ENCODE assay signal across 9 cellular contexts in genomic region chr6:53059648-53060589, GRCh38. TPM values are rescaled to one million over a fixed set of nuclear protein-coding genes. Genes with fewer than 3 reads are reported as not detected.
DNase-seq lines count a peak whose midpoint lies in the region; ATAC-seq and TF ChIP-seq lines count a peak whose summit lies in the region.
"Had no signal": no experiment of that assay in that cellular context is flagged by ENCODE, and none has a peak within 500 bp of the region (broad histone marks: within the 10 kb centered on the region; RNA-seq: fewer than 3 reads in every experiment).

No MANE protein-coding gene starts in this region.

- H3K36me3 ChIP-seq in SJCRH30 (no peaks in the 10 kb centered on the region), esophagus squamous epithelium (no peaks in the 10 kb centered on the region), rectal smooth muscle tissue (ENCODE audit: control insufficient read depth, insufficient read depth, low read length) (no peaks in the 10 kb centered on the region)

- H3K27me3 ChIP-seq in SJCRH30 (no peaks in the 10 kb centered on the region), esophagus squamous epithelium (no peaks in the 10 kb centered on the region), rectal smooth muscle tissue (ENCODE audit: control insufficient read depth, insufficient read depth, low read length) (no peaks in the 10 kb centered on the region)

- ATAC-seq in GM21529 (IDR thresholded peaks at IDR 0.05; ENCODE audit: unreplicated experiment): no peak

- TF ChIP-seq CTCF in esophagus squamous epithelium (IDR thresholded peaks at IDR 0.05): no peak

- H3K27ac ChIP-seq in SJCRH30 (no peak overlapping the region), esophagus squamous epithelium (peak overlapping the region in 3 of 4 donors; percentile 95 to 96 (median 96)), rectal smooth muscle tissue (ENCODE audit: low read depth, low read length) (peak overlapping the region; percentile 93)

- H3K4me1 ChIP-seq in SJCRH30 (no peaks in the 10 kb centered on the region), esophagus squamous epithelium (peaks cover 15 to 78% (median 30%) of the 10 kb centered on the region in 3 donors), rectal smooth muscle tissue (ENCODE audit: control insufficient read depth, insufficient read depth, low read length) (peaks cover 30% of the 10 kb centered on the region)

- TF ChIP-seq POLR2A in esophagus squamous epithelium (IDR thresholded peaks at IDR 0.05): no peak

- no peak overlapping the region for H3K9ac ChIP-seq in rectal smooth muscle tissue (ENCODE audit: low read length)

- intact Hi-C loops in esophagus squamous epithelium (cut with DNase I): loop anchor here (10.0 kb wide), 2 partner anchors 175 to 245 kb away; no protein-coding TSS in a partner anchor

- 48 to 59% methylated on average over 3 of the region's 3 CpGs for WGBS in esophagus squamous epithelium, 2 donors

- peak overlapping the region; percentile 86 for H3K4me3 ChIP-seq in SJCRH30
- H3K4me3 ChIP-seq in esophagus squamous epithelium: peak overlapping the region; percentile 74 to 96 (median 82)
- peak overlapping the region; percentile 89 for H3K4me3 ChIP-seq in rectal smooth muscle tissue (ENCODE audit: low read length)

- H3K9me3 ChIP-seq in SJCRH30 (replicated peaks): no peaks in the 10 kb centered on the region
- no peaks in the 10 kb centered on the region for H3K9me3 ChIP-seq in esophagus squamous epithelium

- DNase-seq in ELR (ENCODE audit: low read depth) (peak; percentile 24), SJCRH30 (no peak), esophagus squamous epithelium (lab: John Stamatoyannopoulos, UW) (no peak), C1 segment of cervical spinal cord (lab: John Stamatoyannopoulos, UW) (no peak), NCI-H1105 treated with DMSO at 0.1 percent for 48 hours (lab: John Stamatoyannopoulos, UW) (no peak), cerebellar nuclear complex (lab: John Stamatoyannopoulos, UW) (no peak)
- DNase-seq: RPMI8226 had no signal

RNA-seq across cellular contexts. Expression of gene CILK1, which starts 1.7 kb away (rescaled TPM):
- total RNA-seq in SJCRH30 (2014; rRNA removed; shearing (Covaris generic)): 6.7 and 6.9 TPM in 2 replicates
- 10 to 100 TPM; 11.9 to 18.9 (median 15.8) TPM for total RNA-seq in esophagus squamous epithelium

RNA-seq across cellular contexts. Expression of gene FBXO9, which starts 5.3 kb away (rescaled TPM):
- total RNA-seq in SJCRH30 (2014; rRNA removed; shearing (Covaris generic)): 23.7 and 27.4 TPM in 2 replicates
- total RNA-seq in esophagus squamous epithelium: 10 to 100 TPM; 28.8 to 61.4 (median 48.8) TPM
